ENCODE assay signal across 17 cellular contexts in genomic region chrX:139290310-139290709, GRCh38.
DNase-seq lines count a peak whose midpoint lies in the region; ATAC-seq, FAIRE-seq and TF ChIP-seq lines count a peak whose summit lies in the region.
"Had no signal": no experiment of that assay in that cellular context is flagged by ENCODE, and none has a peak within 500 bp of the region (broad histone marks: within the 10 kb centered on the region; RNA-seq: fewer than 3 reads in every experiment).

No MANE protein-coding gene starts in this region.

- H3K9me3 ChIP-seq in GM12878 (replicated peaks; ENCODE audit: control insufficient read depth, insufficient read depth, low read length) (no peaks in the 10 kb centered on the region), uterus (no peaks in the 10 kb centered on the region)

- CTCF ChIA-PET in GM12878 (lab: Yijun Ruan, JAX) = no interaction called here

- in situ Hi-C loops in GM12878 (cut with MboI) = no loop called here

- TF ChIP-seq EP300 in GM12878 (IDR thresholded peaks at IDR 0.05; ENCODE audit: borderline replicate concordance in 1 of 2, control insufficient read depth in 1 of 2, low read depth in 2 of 2, low read length in 2 of 2) = no peak

- 0% methylated on average over 1 of the region's 1 CpG for WGBS in GM12878 (ENCODE audit: insufficient coverage, insufficient replicate concordance, low lambda C conversion rate, missing lambda C conversion rate)

- H3K9ac ChIP-seq in GM12878 (ENCODE audit: control insufficient read depth, insufficient read depth, low read length) = no peak overlapping the region

- POLR2A ChIA-PET in GM12878 (lab: Charles Lee) = no interaction called here

- no peak overlapping the region for H3K4me3 ChIP-seq in GM12878
- H3K4me3 ChIP-seq in uterus = no peak overlapping the region

- TF ChIP-seq RAD21 in GM12878 (IDR thresholded peaks at IDR 0.05; ENCODE audit: insufficient read depth, low read depth, low read length) = no peak

- RAD21 ChIA-PET in GM12878 (lab: Charles Lee; ENCODE audit: unreplicated experiment) = no interaction called here

- H3K27me3 ChIP-seq in GM12878 (replicated peaks in 1 of 2; ENCODE audit: control insufficient read depth in 2 of 2, insufficient read depth in 2 of 2, low read length in 1 of 2) = no peaks in the 10 kb centered on the region
- no peaks in the 10 kb centered on the region for H3K27me3 ChIP-seq in uterus
- H3K27me3 ChIP-seq: foreskin keratinocyte had no signal

- ATAC-seq in GM21717 (IDR thresholded peaks at IDR 0.05; ENCODE audit: unreplicated experiment) (peak; percentile 78), HG03520 (IDR thresholded peaks at IDR 0.05; ENCODE audit: unreplicated experiment) (peak; percentile 84), GM12878 (peak; percentile 64)
- ATAC-seq: foreskin keratinocyte had no signal

- no peaks in the 10 kb centered on the region for H4K20me1 ChIP-seq in GM12878 (ENCODE audit: control insufficient read depth, insufficient read depth)

- no peak overlapping the region for H3K27ac ChIP-seq in GM12878 (ENCODE audit: control insufficient read depth, insufficient read depth)
- no peak overlapping the region for H3K27ac ChIP-seq in uterus
- H3K27ac ChIP-seq: foreskin keratinocyte had no signal

- no peak for DNase-seq in GM12892 (ENCODE audit: insufficient read length)
- DNase-seq in GM12878 (ENCODE audit: low read depth, low spot score) = peak; percentile 7
- DNase-seq in uterus = no peak
- no peak for DNase-seq in NCI-H2227 (lab: John Stamatoyannopoulos, UW; ENCODE audit: unreplicated experiment)
- DNase-seq in NCI-H226 = no peak
- no peak for DNase-seq in NCI-H146 (lab: John Stamatoyannopoulos, UW)
- DNase-seq: activated B cell treated with CpG ODN at 0.5 μM for 24 hours; activated T-cell treated with anti-CD3 and anti-CD28 coated beads for 4 hours; amygdala; immature natural killer cell; NCI-H1417; NCI-H774; stimulated activated CD4-positive, alpha-beta T cell treated with anti-CD3 and anti-CD28 coated beads, Interleukin-4, amount 100 ng/mL, for 1 hour had no signal

- BruUV-seq in GM12878 (replicated peaks; lab: Mats Ljungman, UMichigan) = no TSS peak

- SMC1A ChIA-PET in GM12878 (lab: Charles Lee; ENCODE audit: uncharacterized antibody, unreplicated experiment) = no interaction called here

- no peaks in the 10 kb centered on the region for H3K79me2 ChIP-seq in GM12878 (ENCODE audit: control insufficient read depth, insufficient read depth, low read length)

- FAIRE-seq in GM12892 (lab: Jason Lieb, UNC) = peak; percentile 67
- no peak for FAIRE-seq in GM12878 (lab: Jason Lieb, UNC)
- FAIRE-seq: G401.6 had no signal

- no peak overlapping the region for H2AFZ ChIP-seq in GM12878 (ENCODE audit: control insufficient read depth, low read depth, low read length)

- no peak for TF ChIP-seq CTCF in GM12878 (IDR thresholded peaks at IDR 0.05 in 2 of 3, conservative IDR thresholded peaks at IDR 0.05 in 1 of 3; ENCODE audit: control insufficient read depth in 2 of 3, extremely low read depth in 1 of 3, insufficient read depth in 1 of 3, low read depth in 3 of 3, low read length in 3 of 3)
- no peak for TF ChIP-seq CTCF in uterus (IDR thresholded peaks at IDR 0.05)

- TF ChIP-seq POLR2A in GM12892 (IDR thresholded peaks at IDR 0.05; ENCODE audit: low read depth, low read length) = no peak
- no peak for TF ChIP-seq POLR2A in GM12878 (IDR thresholded peaks at IDR 0.05; ENCODE audit: low read depth, low read length)
- TF ChIP-seq POLR2A in uterus (IDR thresholded peaks at IDR 0.05) = no peak

- no peaks in the 10 kb centered on the region for H3K4me1 ChIP-seq in GM12878 (ENCODE audit: control insufficient read depth, insufficient read depth, low read length)
- no peaks in the 10 kb centered on the region for H3K4me1 ChIP-seq in uterus
- H3K4me1 ChIP-seq: foreskin keratinocyte had no signal

- H3K36me3 ChIP-seq in GM12878 (ENCODE audit: control insufficient read depth in 2 of 2, insufficient read depth in 2 of 2, low read length in 1 of 2) (no peaks in the 10 kb centered on the region), uterus (no peaks in the 10 kb centered on the region)

- H3K4me2 ChIP-seq in GM12878 (ENCODE audit: control insufficient read depth, insufficient read depth) = no peak overlapping the region

- intact Hi-C loops in GM12878 (cut with micrococcal nuclease; ENCODE audit: unreplicated experiment) = no loop called here
- intact Hi-C loops in uterus (cut with DNase I; ENCODE audit: low total_unique reads) = no loop called here

TF ChIP-seq in GM12878, 131 proteins besides CTCF, POLR2A, EP300 and RAD21:
- TF ChIP-seq JUND (IDR thresholded peaks at IDR 0.05; ENCODE audit: low read depth, low read length) = no peak
- peak; percentile 14; the same call in 1 of the 2 replicates for TF ChIP-seq MTA2 (IDR thresholded peaks at IDR 0.05; ENCODE audit: low read depth)
- TF ChIP-seq POLR2AphosphoS5 (IDR thresholded peaks at IDR 0.05; ENCODE audit: low read length) = no peak
- no peak for TF ChIP-seq REST (IDR thresholded peaks at IDR 0.05; ENCODE audit: low read depth, low read length)
- peak; percentile 48; the same call in 1 of the 2 replicates for TF ChIP-seq NFIC (IDR thresholded peaks at IDR 0.05; ENCODE audit: low read depth, low read length)
- no peak for TF ChIP-seq E2F8 (IDR thresholded peaks at IDR 0.05; ENCODE audit: low read depth, partially characterized antibody)
- TF ChIP-seq ZNF24 (IDR thresholded peaks at IDR 0.05) = no peak
- no peak for TF ChIP-seq PML (IDR thresholded peaks at IDR 0.05; ENCODE audit: low read length)
- peak; percentile 74 for TF ChIP-seq PKNOX1 (IDR thresholded peaks at IDR 0.05)
- TF ChIP-seq SMAD1 (IDR thresholded peaks at IDR 0.05; ENCODE audit: low read depth, partially characterized antibody) = no peak
- peak; percentile 59 for TF ChIP-seq JUNB (IDR thresholded peaks at IDR 0.05)
- TF ChIP-seq SUZ12 (IDR thresholded peaks at IDR 0.05; ENCODE audit: unreplicated experiment) = no peak
- TF ChIP-seq RUNX3 (IDR thresholded peaks at IDR 0.05; ENCODE audit: low read length) = peak; percentile 90
- no peak for TF ChIP-seq RFX5 (IDR thresholded peaks at IDR 0.05; ENCODE audit: low read depth, low read length)
- TF ChIP-seq RELA (IDR thresholded peaks at IDR 0.05; ENCODE audit: borderline replicate concordance, partially characterized antibody) = no peak
- TF ChIP-seq FOS (IDR thresholded peaks at IDR 0.05; ENCODE audit: borderline replicate concordance, extremely low read depth, insufficient read length) = no peak
- TF ChIP-seq RBBP5 (conservative IDR thresholded peaks at IDR 0.05) = no peak
- TF ChIP-seq ZNF207 (IDR thresholded peaks at IDR 0.05; ENCODE audit: borderline replicate concordance) = no peak
